24 cellular contexts compared by ENCODE assay signal in the genomic region with DNA sequence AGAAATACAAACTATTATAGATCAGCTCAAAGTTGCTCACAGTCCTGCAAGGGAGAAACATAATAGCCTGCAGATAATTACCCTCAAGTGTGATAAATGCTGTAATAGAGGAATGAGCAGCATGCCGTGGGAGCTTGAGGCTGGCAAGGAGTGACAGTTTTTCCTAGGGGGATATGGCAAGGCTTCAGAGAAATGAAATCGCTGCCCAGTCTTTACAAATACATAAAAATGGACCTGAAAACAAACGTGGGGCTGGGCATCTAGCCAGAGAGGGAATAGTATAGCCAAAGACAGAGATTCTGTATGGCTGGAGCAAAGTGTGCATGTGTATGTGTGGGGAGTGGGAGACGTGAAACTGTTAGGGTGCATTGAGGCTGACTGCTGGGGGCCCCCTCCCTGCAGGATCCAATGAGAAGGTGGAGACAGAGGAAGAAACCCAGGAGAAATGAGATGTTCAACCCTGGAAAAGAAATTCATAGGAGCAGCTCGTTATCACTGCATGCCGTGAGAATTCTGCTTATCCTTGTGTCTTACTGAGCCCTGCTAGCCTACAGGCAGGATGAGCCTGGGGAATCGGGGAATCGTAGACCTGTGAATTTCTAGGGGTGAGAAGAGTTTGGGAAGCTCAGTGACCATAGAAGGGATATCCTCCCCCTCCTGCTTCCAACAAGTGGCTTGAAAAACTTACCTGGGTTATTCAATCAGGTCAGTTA.
DNase-seq lines count a peak whose midpoint lies in the region; ATAC-seq, FAIRE-seq and TF ChIP-seq lines count a peak whose summit lies in the region.
"Had no signal": no experiment of that assay in that cellular context is flagged by ENCODE, and none has a peak within 500 bp of the region (broad histone marks: within the 10 kb centered on the region; RNA-seq: fewer than 3 reads in every experiment).

No MANE protein-coding gene starts in this region.

- no peak overlapping the region for H3K4me3 Mint-ChIP-seq in activated T-helper 17 cell treated with anti-CD3 and anti-CD28 coated beads, Interleukin-2, amount 50 U/mL, for 72 hours
- H3K4me3 Mint-ChIP-seq: activated naive CD8-positive, alpha-beta T cell; natural killer cell treated with Interleukin-12 subunit alpha and Interleukin-12 subunit beta and Interleukin-15 and Interleukin-18, amount 100 ng/mL, for 72 hours had no signal

- peak overlapping the region; percentile 62 for H2BK12ac ChIP-seq in H1 (ENCODE audit: low read depth, low read length)

- H3K27me3 Mint-ChIP-seq in activated T-helper 17 cell treated with anti-CD3 and anti-CD28 coated beads, Interleukin-2, amount 50 U/mL, for 72 hours = peaks cover 12% of the 10 kb centered on the region

- H3K9me3 ChIP-seq in H1 (ENCODE audit: insufficient read depth in 2 of 2, low read depth in 1 of 2, low read length in 1 of 2) = peaks cover 15 to 18% of the 10 kb centered on the region in 2 experiments
- H3K9me3 ChIP-seq: esophagus muscularis mucosa, transverse colon had no signal

- no peaks in the 10 kb centered on the region for H3K36me3 Mint-ChIP-seq in activated T-helper 17 cell treated with anti-CD3 and anti-CD28 coated beads, Interleukin-2, amount 50 U/mL, for 72 hours (ENCODE audit: low read depth)
- H3K36me3 Mint-ChIP-seq: activated naive CD8-positive, alpha-beta T cell; natural killer cell treated with Interleukin-12 subunit alpha and Interleukin-12 subunit beta and Interleukin-15 and Interleukin-18, amount 100 ng/mL, for 72 hours had no signal

- H3K56ac ChIP-seq in H1 (replicated peaks; ENCODE audit: insufficient read length, low read depth, low read length) = peak overlapping the region; percentile 56

- H2BK20ac ChIP-seq in H1 (ENCODE audit: low read length) = peak overlapping the region; percentile 38

- POLR2A ChIA-PET in H1 (lab: Charles Lee; ENCODE audit: partially characterized antibody) = interaction anchor here (0.6 to 6.3 kb wide), 10 partner anchors 11 to 1190 kb away, joined by 3 to 102 read pairs (median 4); no protein-coding TSS in a partner anchor

- DNase-seq in NCI-H345 (lab: John Stamatoyannopoulos, UW) = peak; percentile 3
- DNase-seq in NCI-H345 treated with DMSO at 0.1 percent for 48 hours (lab: John Stamatoyannopoulos, UW; ENCODE audit: unreplicated experiment) = no peak
- DNase-seq in NCI-H446 treated with DMSO at 0.1 percent for 48 hours (lab: John Stamatoyannopoulos, UW) = peak; percentile 70
- no peak for DNase-seq in H1 (ENCODE audit: low read depth in 1 of 2, low spot score in 2 of 2)
- no peak for DNase-seq in GF-D8 (lab: John Stamatoyannopoulos, UW)
- DNase-seq in dermis blood vessel endothelial cell = no peak
- DNase-seq: activated CD4-positive, alpha-beta T cell treated with anti-CD3 and anti-CD28 coated beads for 48 hours; activated T-cell treated with anti-CD3 and anti-CD28 coated beads for 4 hours; DMS153; mammary epithelial cell; NCI-H146; NCI-H774; Peyer's patch; stimulated activated CD4-positive, alpha-beta T cell treated with anti-CD3 and anti-CD28 coated beads, Interleukin-12 subunit alpha, Interleukin-12 subunit beta, amount 100 ng/mL, for 4 hours; stimulated activated naive CD4-positive, alpha-beta T cell; transverse colon had no signal

- H4K8ac ChIP-seq in H1 (ENCODE audit: extremely low read depth, insufficient read depth, low read length) = no peak overlapping the region; the same call in 1 of the 2 replicates

- H3K27me3 ChIP-seq in H1 (replicated peaks in 1 of 4; ENCODE audit: control insufficient read depth in 3 of 4, extremely low read depth in 1 of 4, insufficient read depth in 3 of 4, low read length in 3 of 4) = no peaks in the 10 kb centered on the region
- H3K27me3 ChIP-seq: esophagus muscularis mucosa, Peyer's patch, transverse colon had no signal

- no peak for TF ChIP-seq RAD21 in H1 (IDR thresholded peaks at IDR 0.05 in 1 of 2, conservative IDR thresholded peaks at IDR 0.05 in 1 of 2; ENCODE audit: low read depth in 2 of 2, low read length in 2 of 2)

- H3K14ac ChIP-seq in H1 (ENCODE audit: insufficient read length) = no peak overlapping the region

- H3K23ac ChIP-seq in H1 (ENCODE audit: insufficient read length) = no peak overlapping the region

- peak overlapping the region; percentile 27 for H3K18ac ChIP-seq in H1 (ENCODE audit: extremely low read depth, low read length)

- peak overlapping the region in 2 of 4 experiments; percentile 12 to 38; a peak in 2 of 8 replicates for H3K4me3 ChIP-seq in H1 (ENCODE audit: extremely low read depth in 1 of 4, insufficient read depth in 2 of 4, low read depth in 3 of 4, low read length in 4 of 4)
- H3K4me3 ChIP-seq: A549, esophagus muscularis mucosa, Peyer's patch, SK-N-MC, transverse colon had no signal

- no peak for TF ChIP-seq CTCF in H1 (IDR thresholded peaks at IDR 0.05; ENCODE audit: control extremely low read depth in 1 of 3, insufficient read depth in 1 of 3, low read depth in 1 of 3, low read length in 3 of 3)

- H2BK120ac ChIP-seq in H1 (replicated peaks; ENCODE audit: low read depth, low read length) = peak overlapping the region; percentile 100

- no peaks in the 10 kb centered on the region for H3K23me2 ChIP-seq in H1 (ENCODE audit: low read depth, low read length)

- peaks cover 14 to 29% (median 22%) of the 10 kb centered on the region in 4 experiments for H3K4me1 ChIP-seq in H1 (replicated peaks in 1 of 4; ENCODE audit: control insufficient read depth in 3 of 4, insufficient read depth in 4 of 4, low read length in 3 of 4)
- H3K4me1 ChIP-seq: A549, esophagus muscularis mucosa, Peyer's patch, transverse colon had no signal

- no peak for FAIRE-seq in H1 (lab: Jason Lieb, UNC)
- FAIRE-seq: A549, islet of Langerhans had no signal

- no peak for TF ChIP-seq EP300 in H1 (IDR thresholded peaks at IDR 0.05; ENCODE audit: borderline replicate concordance in 1 of 2, low read depth in 2 of 2, low read length in 2 of 2)

- H3K79me2 ChIP-seq in H1 (ENCODE audit: control insufficient read depth in 1 of 2, insufficient read depth in 2 of 2, low read length in 2 of 2) = peaks cover 0 to 6% of the 10 kb centered on the region in 2 experiments; a peak in 1 of 4 replicates

- peaks cover 0 to 30% (median 10%) of the 10 kb centered on the region in 4 experiments; a peak in 3 of 8 replicates for H3K36me3 ChIP-seq in H1 (ENCODE audit: control insufficient read depth in 2 of 4, insufficient read depth in 4 of 4, low read length in 3 of 4)
- H3K36me3 ChIP-seq: Peyer's patch, transverse colon had no signal

- H2BK15ac ChIP-seq in H1 (ENCODE audit: low read length) = no peak overlapping the region

- H4K20me1 ChIP-seq in H1 (replicated peaks in 1 of 2; ENCODE audit: control insufficient read depth in 1 of 2, insufficient read depth in 2 of 2, low read length in 2 of 2) = no peaks in the 10 kb centered on the region

- peak overlapping the region; percentile 52 for H4K5ac ChIP-seq in H1 (ENCODE audit: insufficient read length, low read depth, low read length)

- no peaks in the 10 kb centered on the region for H3K79me1 ChIP-seq in H1 (ENCODE audit: low read depth, low read length)

- H3K9ac ChIP-seq in H1 (replicated peaks in 1 of 4; ENCODE audit: extremely low read depth in 1 of 4, low read depth in 3 of 4, low read length in 3 of 4) = peak overlapping the region in 3 of 4 experiments; percentile 1 to 75 (median 72); a peak in 6 of 7 replicates

- H2AK5ac ChIP-seq in H1 (ENCODE audit: low read depth, low read length) = peak overlapping the region; percentile 18

- H4K91ac ChIP-seq in H1 (replicated peaks; ENCODE audit: insufficient read length, low read length) = peak overlapping the region; percentile 83

- ATAC-seq in activated T-helper 17 cell treated with anti-CD3 and anti-CD28 coated beads, Interleukin-2, amount 50 U/mL, for 72 hours (replicated peaks) = no peak
- ATAC-seq: A549; natural killer cell treated with Interleukin-12 subunit alpha and Interleukin-12 subunit beta and Interleukin-15 and Interleukin-18, amount 100 ng/mL, for 72 hours had no signal

- H3K4ac ChIP-seq in H1 (replicated peaks; ENCODE audit: insufficient read length, low read depth, low read length) = peak overlapping the region; percentile 99

- peak overlapping the region; percentile 96 for H2BK5ac ChIP-seq in H1 (ENCODE audit: low read depth, low read length)

- no peak overlapping the region for H3K27ac Mint-ChIP-seq in activated T-helper 17 cell treated with anti-CD3 and anti-CD28 coated beads, Interleukin-2, amount 50 U/mL, for 72 hours
- H3K27ac Mint-ChIP-seq: activated naive CD8-positive, alpha-beta T cell; natural killer cell treated with Interleukin-12 subunit alpha and Interleukin-12 subunit beta and Interleukin-15 and Interleukin-18, amount 100 ng/mL, for 72 hours had no signal

- no peak for TF ChIP-seq POLR2A in H1 (IDR thresholded peaks at IDR 0.05; ENCODE audit: control extremely low read depth in 1 of 2, low read depth in 2 of 2, low read length in 2 of 2)

- WGBS in H1 (ENCODE audit: extremely low coverage in 1 of 2, insufficient coverage in 1 of 2, insufficient read length in 1 of 2, insufficient replicate concordance in 2 of 2, low coverage in 1 of 2, low lambda C conversion rate in 2 of 2, missing lambda C conversion rate in 1 of 2), 2 experiments = 53% methylated on average over 8 of the region's 8 CpGs; no CpG with 5 or more reads in 1 of the 2 experiments

- H3K9me3 Mint-ChIP-seq in activated T-helper 17 cell treated with anti-CD3 and anti-CD28 coated beads, Interleukin-2, amount 50 U/mL, for 72 hours = peaks cover 13% of the 10 kb centered on the region

- H3K4me1 Mint-ChIP-seq in activated T-helper 17 cell treated with anti-CD3 and anti-CD28 coated beads, Interleukin-2, amount 50 U/mL, for 72 hours = no peaks in the 10 kb centered on the region

- CTCF ChIA-PET in H1 (lab: Charles Lee; ENCODE audit: partially characterized antibody) = interaction anchor here (0.7 to 3.6 kb wide), 12 partner anchors 9 to 289 kb away, joined by 3 to 25 read pairs (median 4); no protein-coding TSS in a partner anchor

- H3K27ac ChIP-seq in H1 (ENCODE audit: low read depth, low read length) (peak overlapping the region; percentile 97), temporal lobe (ENCODE audit: low read depth, low read length) (peak overlapping the region; percentile 5)
- H3K27ac ChIP-seq: A549, esophagus muscularis mucosa, Peyer's patch, SK-N-MC, transverse colon had no signal

- no peak overlapping the region for H2AFZ ChIP-seq in H1 (ENCODE audit: low read length)

- peak overlapping the region; percentile 57 to 81 for H3K4me2 ChIP-seq in H1 (ENCODE audit: insufficient read depth in 1 of 2, low read depth in 2 of 2, low read length in 2 of 2)
- H3K4me2 ChIP-seq: A549 had no signal

TF ChIP-seq in H1, 55 proteins besides CTCF, POLR2A, EP300 and RAD21 (continues in another document):
- TF ChIP-seq CBX5 (IDR thresholded peaks at IDR 0.05; ENCODE audit: low read depth, low read length) (no peak), HDAC2 (IDR thresholded peaks at IDR 0.05; ENCODE audit: borderline replicate concordance in 1 of 2, low read depth in 2 of 2, low read length in 2 of 2) (no peak)

Comparison
In these comparisons a context has a peak if more than half of its experiments do, and no peak if none do; other contexts are left out.
1. DNase-seq: peak in NCI-H345 (single experiment) and NCI-H446 treated with DMSO at 0.1 percent for 48 hours (single experiment); none in NCI-H345 treated with DMSO at 0.1 percent for 48 hours (single experiment), H1 (0 of 2), GF-D8 (single experiment) and dermis blood vessel endothelial cell (single experiment).